ENCODE assay signal across 9 cellular contexts in the genomic region with DNA sequence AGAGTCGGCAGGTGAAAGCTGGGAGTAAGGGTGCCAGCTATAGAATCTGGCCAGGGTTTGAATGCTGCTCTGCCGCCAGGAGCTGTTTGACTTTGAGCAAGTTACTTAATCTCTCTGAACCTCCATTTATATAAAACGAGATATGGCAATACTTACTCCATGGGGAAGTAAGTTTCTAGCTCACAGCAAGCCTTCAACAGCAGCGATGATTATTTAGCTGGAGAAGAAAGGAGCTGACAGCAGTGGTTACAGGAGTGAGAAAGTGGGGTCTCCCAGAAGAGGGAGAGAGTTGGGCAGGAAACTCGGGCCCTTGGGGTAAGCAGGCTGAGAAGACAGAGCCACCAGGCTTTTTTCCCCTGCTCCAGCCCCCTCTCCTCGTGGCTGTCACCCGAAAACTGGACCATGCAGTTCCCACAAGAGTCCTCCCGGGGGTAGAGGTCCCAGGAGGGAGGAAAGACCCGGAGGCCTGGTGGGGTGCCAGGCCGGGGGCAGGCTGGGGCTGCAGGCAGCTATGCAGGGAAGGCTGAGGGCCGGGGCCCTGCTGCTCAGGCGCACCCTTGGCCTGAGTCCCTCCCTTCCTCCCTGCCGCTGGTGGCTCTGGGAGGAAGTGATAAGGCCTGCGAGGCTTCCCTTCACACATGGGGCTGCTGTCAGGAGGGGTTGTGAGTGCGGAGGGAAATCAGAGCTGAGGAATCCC. TPM values are rescaled to one million over a fixed set of nuclear protein-coding genes. Genes with fewer than 3 reads are reported as not detected.
DNase-seq lines count a peak whose midpoint lies in the region; TF ChIP-seq lines count a peak whose summit lies in the region.
"Had no signal": no experiment of that assay in that cellular context is flagged by ENCODE, and none has a peak within 500 bp of the region (broad histone marks: within the 10 kb centered on the region; RNA-seq: fewer than 3 reads in every experiment).

No MANE protein-coding gene starts in this region.

- H3K36me3 ChIP-seq in breast epithelium: no peaks in the 10 kb centered on the region
- H3K36me3 ChIP-seq in mammary epithelial cell (ENCODE audit: insufficient read depth, low read length): no peaks in the 10 kb centered on the region
- H3K36me3 ChIP-seq in mesenchymal stem cell (ENCODE audit: control insufficient read depth in 1 of 2, insufficient read depth in 2 of 2, low read depth in 1 of 2, low read length in 2 of 2): no peaks in the 10 kb centered on the region
- H3K36me3 ChIP-seq: transverse colon had no signal

- H3K4me1 ChIP-seq in breast epithelium: no peaks in the 10 kb centered on the region
- H3K4me1 ChIP-seq in mammary epithelial cell (ENCODE audit: insufficient read depth, low read length): no peaks in the 10 kb centered on the region
- no peaks in the 10 kb centered on the region for H3K4me1 ChIP-seq in mesenchymal stem cell (ENCODE audit: control insufficient read depth, insufficient read depth, low read depth, low read length)

- no peak overlapping the region for H2BK15ac ChIP-seq in mesenchymal stem cell (ENCODE audit: low read depth, poor library complexity, severe bottlenecking)

- in situ Hi-C loops in mammary epithelial cell (cut with MboI; ENCODE audit: low sequenced_read_pairs in 2 of 2): no loop called here

- TF ChIP-seq POLR2A in breast epithelium (IDR thresholded peaks at IDR 0.05): no peak

- peak overlapping the region; percentile 37 to 77 for H3K18ac ChIP-seq in mesenchymal stem cell (ENCODE audit: low read depth in 1 of 2, low read length in 2 of 2)

- 82% methylated on average over 10 of the region's 15 CpGs for WGBS in mammary epithelial cell (ENCODE audit: low coverage, missing lambda C conversion rate)
- WGBS in mesenchymal stem cell: 59% methylated on average over 9 of the region's 15 CpGs

- H3K4me2 ChIP-seq in mammary epithelial cell (ENCODE audit: insufficient read depth, low read depth, low read length): no peak overlapping the region
- no peak overlapping the region for H3K4me2 ChIP-seq in mesenchymal stem cell (ENCODE audit: low read length, poor library complexity, severe bottlenecking)

- dilution Hi-C loops in mammary epithelial cell (cut with HindIII; ENCODE audit: low sequenced_read_pairs): no loop called here

- no peaks in the 10 kb centered on the region for H3K79me2 ChIP-seq in mammary epithelial cell (ENCODE audit: insufficient read depth, low read length)

- H2BK120ac ChIP-seq in mesenchymal stem cell (ENCODE audit: low read depth, low read length): no peak overlapping the region

- H3K9ac ChIP-seq in mammary epithelial cell (ENCODE audit: insufficient read depth, low read length): no peak overlapping the region
- no peak overlapping the region for H3K9ac ChIP-seq in mesenchymal stem cell (ENCODE audit: low read length)

- no peak overlapping the region for H2BK5ac ChIP-seq in mesenchymal stem cell (ENCODE audit: low read depth, low read length, poor library complexity, severe bottlenecking)

- peaks cover 0 to 6% of the 10 kb centered on the region in 2 donors for H3K9me3 ChIP-seq in breast epithelium
- peaks cover 20% of the 10 kb centered on the region for H3K9me3 ChIP-seq in mammary epithelial cell (replicated peaks; ENCODE audit: insufficient read depth, low read length)
- H3K9me3 ChIP-seq in mesenchymal stem cell (ENCODE audit: control insufficient read depth, low read length): peaks cover 17% of the 10 kb centered on the region

- no peaks in the 10 kb centered on the region for H4K20me1 ChIP-seq in mammary epithelial cell (ENCODE audit: insufficient read depth, low read length)

- peak overlapping the region in 1 of 2 experiments; percentile 1 for H3K14ac ChIP-seq in mesenchymal stem cell (ENCODE audit: low read length in 2 of 2)

- no peak for DNase-seq in breast epithelium (ENCODE audit: low spot score in 2 of 2)
- no peak for DNase-seq in mammary epithelial cell
- no peak for DNase-seq in coronary artery (ENCODE audit: low spot score)
- DNase-seq in mesenchymal stem cell: no peak
- no peak for DNase-seq in putamen (ENCODE audit: low spot score)
- no peak for DNase-seq in activated gamma-delta T cell (lab: John Stamatoyannopoulos, UW)
- no peak for DNase-seq in RKO (ENCODE audit: low spot score)
- no peak for DNase-seq in NCI-H774 (lab: John Stamatoyannopoulos, UW)
- DNase-seq: transverse colon had no signal

- TF ChIP-seq CTCF in breast epithelium (IDR thresholded peaks at IDR 0.05) (no peak), mammary epithelial cell (conservative IDR thresholded peaks at IDR 0.05 in 1 of 2, IDR thresholded peaks at IDR 0.05 in 1 of 2; ENCODE audit: extremely low read depth in 1 of 2, insufficient read depth in 1 of 2, low read depth in 1 of 2, low read length in 2 of 2) (no peak), coronary artery (IDR thresholded peaks at IDR 0.05) (no peak)

- H3K4ac ChIP-seq in mesenchymal stem cell (ENCODE audit: low read depth in 1 of 2, low read length in 2 of 2): no peak overlapping the region

- peak overlapping the region; percentile 71 for H4K8ac ChIP-seq in mesenchymal stem cell (ENCODE audit: low read length)

- H3K79me1 ChIP-seq in mesenchymal stem cell (replicated peaks; ENCODE audit: low read length, poor library complexity, severe bottlenecking): no peaks in the 10 kb centered on the region

- no peak overlapping the region for H2BK12ac ChIP-seq in mesenchymal stem cell (ENCODE audit: low read length in 2 of 2)

- BruUV-seq in mammary epithelial cell (replicated peaks; lab: Mats Ljungman, UMichigan): no TSS peak

- peak overlapping the region; percentile 61 for H4K91ac ChIP-seq in mesenchymal stem cell (ENCODE audit: low read length)

- H3K27me3 ChIP-seq in breast epithelium: peaks cover 0 to 12% of the 10 kb centered on the region in 2 donors
- no peaks in the 10 kb centered on the region for H3K27me3 ChIP-seq in mammary epithelial cell (ENCODE audit: insufficient read depth, low read length)
- H3K27me3 ChIP-seq in mesenchymal stem cell (ENCODE audit: control insufficient read depth in 1 of 2, insufficient read depth in 1 of 2, low read length in 2 of 2): peaks cover 25 to 43% of the 10 kb centered on the region in 2 experiments

- H3K4me3 ChIP-seq in breast epithelium: peak overlapping the region; percentile 19 to 54 (median 30)
- no peak overlapping the region for H3K4me3 ChIP-seq in mammary epithelial cell (replicated peaks in 1 of 3; ENCODE audit: insufficient read depth in 1 of 3, low read depth in 2 of 3, low read length in 3 of 3)
- H3K4me3 ChIP-seq in coronary artery: peak overlapping the region; percentile 40
- H3K4me3 ChIP-seq in mesenchymal stem cell (ENCODE audit: insufficient read depth in 1 of 2, low read depth in 1 of 2, low read length in 2 of 2): no peak overlapping the region

- H3K23ac ChIP-seq in mesenchymal stem cell (ENCODE audit: low read length in 2 of 2): no peak overlapping the region

- no peak overlapping the region for H2AK5ac ChIP-seq in mesenchymal stem cell (ENCODE audit: low read length, severe bottlenecking)

- H3K27ac ChIP-seq in breast epithelium (peak overlapping the region in 1 of 2 donors; percentile 20), mammary epithelial cell (ENCODE audit: insufficient read depth, low read depth, low read length) (no peak overlapping the region), coronary artery (peak overlapping the region in 1 of 2 donors; percentile 26), mesenchymal stem cell (ENCODE audit: low read length, poor library complexity, severe bottlenecking) (no peak overlapping the region)

- CTCF ChIA-PET in mammary epithelial cell (lab: Charles Lee; ENCODE audit: low non-redundant PET): no interaction called here

- no peak overlapping the region for H2AFZ ChIP-seq in mammary epithelial cell (ENCODE audit: low read depth, low read length)
- peak overlapping the region; percentile 65 for H2AFZ ChIP-seq in mesenchymal stem cell (ENCODE audit: low read depth, low read length)

- intact Hi-C loops in breast epithelium (cut with DNase I; ENCODE audit: low total_unique reads) (no loop called here), mammary epithelial cell (cut with micrococcal nuclease) (no loop called here)

RNA-seq across cellular contexts. Expression of gene NOS3, which starts 3.5 kb away (rescaled TPM):
- total RNA-seq in breast epithelium (10 to 100 TPM in 1 of 3 donors, 1 to 10 TPM in 2; 3.8 to 35.1 (median 5.1) TPM), mammary epithelial cell (1 to 10 TPM in 1 of 2 donors, not detected in 1; 4.7 TPM)
- 0.23 TPM for polyA plus RNA-seq in mammary epithelial cell
- polyA minus RNA-seq in mammary epithelial cell: not detected
- polyA plus RNA-seq in mesenchymal stem cell (2013, experiment 1 of 2): 4.7 TPM
- 3.5 TPM for polyA plus RNA-seq in mesenchymal stem cell (2013, experiment 2 of 2)

RNA-seq across cellular contexts. Expression of gene KCNH2, which starts 16.2 kb away (rescaled TPM):
- under 1 TPM; under 0.01 to 0.29 (median 0.16) TPM for total RNA-seq in breast epithelium
- total RNA-seq in mammary epithelial cell: 1 to 10 TPM in 1 of 2 donors, not detected in 1; 1.5 TPM
- polyA plus RNA-seq in mammary epithelial cell: not detected
- polyA minus RNA-seq in mammary epithelial cell: 0.47 TPM
- 0.87 TPM for polyA plus RNA-seq in mesenchymal stem cell (2013, experiment 1 of 2)
- polyA plus RNA-seq in mesenchymal stem cell (2013, experiment 2 of 2): 0.92 TPM

RNA-seq across cellular contexts. Expression of gene ATG9B, which starts 30.0 kb away (rescaled TPM):
- total RNA-seq in breast epithelium (1 to 10 TPM in 1 of 3 donors, under 1 TPM in 1, not detected in 1; 0.44 to 2.0 TPM), mammary epithelial cell (under 1 TPM; under 0.01 to 0.54 TPM)
- 0.14 TPM for polyA plus RNA-seq in mammary epithelial cell
- polyA minus RNA-seq in mammary epithelial cell: not detected
- 0.28 TPM for polyA plus RNA-seq in mesenchymal stem cell (2013, experiment 1 of 2)
- polyA plus RNA-seq in mesenchymal stem cell (2013, experiment 2 of 2): 0.71 TPM

RNA-seq across cellular contexts. Expression of gene ABCB8, which starts 34.0 kb away (rescaled TPM):
- total RNA-seq in breast epithelium (10 to 100 TPM; 14.7 to 19.3 (median 17.6) TPM), mammary epithelial cell (10 to 100 TPM; 29.8 to 57.2 TPM)
- 31.7 TPM for polyA plus RNA-seq in mammary epithelial cell
- 39.2 TPM for polyA minus RNA-seq in mammary epithelial cell
- polyA plus RNA-seq in mesenchymal stem cell (2013, experiment 1 of 2): 17.2 TPM
- 16.1 TPM for polyA plus RNA-seq in mesenchymal stem cell (2013, experiment 2 of 2)

RNA-seq across cellular contexts. Expression of gene ASIC3, which starts 54.0 kb away (rescaled TPM):
- total RNA-seq in breast epithelium (1 to 10 TPM; 1.3 to 3.3 (median 2.3) TPM), mammary epithelial cell (1 to 10 TPM in 1 of 2 donors, under 1 TPM in 1; 0.33 to 1.8 TPM)
- polyA plus RNA-seq in mammary epithelial cell: 0.34 TPM
- 4.1 TPM for polyA minus RNA-seq in mammary epithelial cell
- 0.99 TPM for polyA plus RNA-seq in mesenchymal stem cell (2013, experiment 1 of 2)
- polyA plus RNA-seq in mesenchymal stem cell (2013, experiment 2 of 2): 1.0 TPM

Comparison
In these comparisons a context has a peak if more than half of its experiments do, and no peak if none do; other contexts are left out.
1. H3K4me3 ChIP-seq: peak in breast epithelium (3 of 3) and coronary artery (single experiment); none in mammary epithelial cell (0 of 3) and mesenchymal stem cell (0 of 2).